Comparison of ENCODE assay signal across 8 cellular contexts in genomic region chr5:50710838-50711237, GRCh38. TPM values are rescaled to one million over a fixed set of nuclear protein-coding genes. Genes with fewer than 3 reads are reported as not detected.
DNase-seq lines count a peak whose midpoint lies in the region; ATAC-seq, FAIRE-seq and TF ChIP-seq lines count a peak whose summit lies in the region.

No MANE protein-coding gene starts in this region.

- peak overlapping the region in 1 of 2 donors; percentile 17 for H3K27ac ChIP-seq in liver (ENCODE audit: low read depth in 1 of 2, low read length in 2 of 2)
- no peak overlapping the region for H3K27ac ChIP-seq in HepG2 (ENCODE audit: extremely low read length, insufficient read depth, low read length)
- H3K27ac ChIP-seq in body of pancreas: peak overlapping the region in 3 of 4 donors; percentile 22 to 54 (median 51)

- DNase-seq in HepG2 (ENCODE audit: low spot score) (no peak), body of pancreas (no peak), NCI-H524 (lab: John Stamatoyannopoulos, UW) (no peak), amygdala (lab: John Stamatoyannopoulos, UW) (no peak), dermis blood vessel endothelial cell (no peak)

- H3K27me3 ChIP-seq in liver (ENCODE audit: control insufficient read depth in 4 of 4, insufficient read depth in 4 of 4, low read length in 3 of 4): no peaks in the 10 kb centered on the region
- H3K27me3 ChIP-seq in HepG2 (ENCODE audit: control insufficient read depth in 1 of 2, insufficient read depth in 2 of 2, low read length in 2 of 2): no peaks in the 10 kb centered on the region
- no peaks in the 10 kb centered on the region for H3K27me3 ChIP-seq in body of pancreas

- CTCF ChIA-PET in HepG2 (lab: Yijun Ruan, JAX; ENCODE audit: low intra/inter-chr PET ratio, low total read pairs): no interaction called here

- no peak overlapping the region for H2AFZ ChIP-seq in HepG2 (ENCODE audit: low read length)

- TF ChIP-seq POLR2A in HepG2 (IDR thresholded peaks at IDR 0.05; ENCODE audit: insufficient read depth in 1 of 2, low read depth in 2 of 2, low read length in 2 of 2) (no peak), body of pancreas (IDR thresholded peaks at IDR 0.05) (no peak)

- POLR2A ChIA-PET in HepG2 (lab: Yijun Ruan, JAX): no interaction called here

- peaks cover 1 to 14% (median 10%) of the 10 kb centered on the region in 4 donors for H3K4me1 ChIP-seq in liver (ENCODE audit: control insufficient read depth in 4 of 4, insufficient read depth in 4 of 4, low read length in 3 of 4)
- no peaks in the 10 kb centered on the region for H3K4me1 ChIP-seq in HepG2 (ENCODE audit: insufficient read depth, low read length)
- peaks cover 13% of the 10 kb centered on the region for H3K4me1 ChIP-seq in body of pancreas

- in situ Hi-C loops in HepG2 (cut with HindIII; ENCODE audit: extremely low pct_ligation_motif_present, low pct_unique_long_range_greater_than_20kb): no loop called here

- no peak overlapping the region for H3K4me2 ChIP-seq in HepG2 (ENCODE audit: low read depth, low read length)

- ATAC-seq in HepG2 (no peak), HG03108 (IDR thresholded peaks at IDR 0.05; ENCODE audit: unreplicated experiment) (peak; percentile 20), body of pancreas (no peak), GM18873 (IDR thresholded peaks at IDR 0.05; ENCODE audit: low FRiP score, unreplicated experiment) (no peak)

- no peak for TF ChIP-seq CTCF in liver (IDR thresholded peaks at IDR 0.05; ENCODE audit: low read depth, low read length, missing input control)
- no peak for TF ChIP-seq CTCF in HepG2 (CRISPR knock-in tag; IDR thresholded peaks at IDR 0.05)
- no peak for TF ChIP-seq CTCF in body of pancreas (IDR thresholded peaks at IDR 0.05)

- no peaks in the 10 kb centered on the region for H4K20me1 ChIP-seq in HepG2 (ENCODE audit: insufficient read depth, low read length)

- H3K4me3 ChIP-seq in liver (ENCODE audit: low read depth in 1 of 3, low read length in 3 of 3) (peak overlapping the region in 2 of 3 donors; percentile 7 to 19), HepG2 (replicated peaks in 1 of 3; ENCODE audit: insufficient read depth in 1 of 3, low read depth in 2 of 3, low read length in 3 of 3) (no peak overlapping the region), body of pancreas (no peak overlapping the region)

- no peak for TF ChIP-seq EP300 in HepG2 (IDR thresholded peaks at IDR 0.05; ENCODE audit: low read depth in 2 of 2, low read length in 2 of 2)
- TF ChIP-seq EP300 in HepG2 (CRISPR knock-in tag; IDR thresholded peaks at IDR 0.05; ENCODE audit: borderline replicate concordance): no peak

- intact Hi-C loops in HepG2 (cut with micrococcal nuclease; ENCODE audit: unreplicated experiment) (no loop called here), body of pancreas (cut with DNase I) (no loop called here)

- no TSS peak for BruUV-seq in HepG2 (replicated peaks; lab: Mats Ljungman, UMichigan)

- no peaks in the 10 kb centered on the region for H3K79me2 ChIP-seq in HepG2 (ENCODE audit: insufficient read depth, low read length)

- no peak for TF ChIP-seq RAD21 in liver (IDR thresholded peaks at IDR 0.05)
- no peak for TF ChIP-seq RAD21 in HepG2 (CRISPR knock-in tag; IDR thresholded peaks at IDR 0.05)

- no peak for FAIRE-seq in HepG2 (lab: Jason Lieb, UNC)

- H3K9ac ChIP-seq in liver (ENCODE audit: low read depth in 1 of 2, low read length in 2 of 2): peak overlapping the region in 1 of 2 donors; percentile 29
- no peak overlapping the region for H3K9ac ChIP-seq in HepG2 (ENCODE audit: insufficient read depth, low read depth, low read length)

- H3K9me3 ChIP-seq in liver (ENCODE audit: control insufficient read depth in 4 of 4, low read length in 3 of 4) (no peaks in the 10 kb centered on the region), HepG2 (ENCODE audit: low read length) (no peaks in the 10 kb centered on the region), body of pancreas (no peaks in the 10 kb centered on the region)

- WGBS in liver: 19% methylated on average over 2 of the region's 2 CpGs
- WGBS in HepG2 (ENCODE audit: low lambda C conversion rate): 0% methylated on average over 2 of the region's 2 CpGs
- 8 to 9% methylated on average over 2 of the region's 2 CpGs for whole genome bisulfite sequencing in body of pancreas, 2 donors

- H3K36me3 ChIP-seq in liver (ENCODE audit: control insufficient read depth in 4 of 4, insufficient read depth in 3 of 4, low read depth in 1 of 4, low read length in 3 of 4): no peaks in the 10 kb centered on the region
- H3K36me3 ChIP-seq in HepG2 (replicated peaks in 1 of 2; ENCODE audit: control insufficient read depth in 1 of 2, insufficient read depth in 2 of 2, low read length in 2 of 2): no peaks in the 10 kb centered on the region
- no peaks in the 10 kb centered on the region for H3K36me3 ChIP-seq in body of pancreas (replicated peaks in 1 of 2; ENCODE audit: insufficient read depth in 1 of 2, low read depth in 2 of 2)

TF ChIP-seq in liver, 16 proteins besides CTCF, POLR2A, EP300 and RAD21 (continues in another document):
- TF ChIP-seq ZBTB33 (IDR thresholded peaks at IDR 0.05): no peak
- TF ChIP-seq HNF4G (IDR thresholded peaks at IDR 0.05): no peak
- TF ChIP-seq GABPA (IDR thresholded peaks at IDR 0.05 in 1 of 2, conservative IDR thresholded peaks at IDR 0.05 in 1 of 2): no peak
- TF ChIP-seq YY1 (IDR thresholded peaks at IDR 0.05): no peak
- no peak for TF ChIP-seq MAX (IDR thresholded peaks at IDR 0.05)

TF ChIP-seq in HepG2, 621 proteins besides CTCF, POLR2A, EP300 and RAD21 (continues in another document):
- TF ChIP-seq FLYWCH1 (CRISPR knock-in tag; IDR thresholded peaks at IDR 0.05) (no peak), GLMP (CRISPR knock-in tag; IDR thresholded peaks at IDR 0.05; ENCODE audit: borderline replicate concordance) (no peak), SALL2 (CRISPR knock-in tag; IDR thresholded peaks at IDR 0.05) (no peak), EHMT2 (IDR thresholded peaks at IDR 0.05; ENCODE audit: borderline replicate concordance, low read depth, low read length) (no peak), SCMH1 (CRISPR knock-in tag; IDR thresholded peaks at IDR 0.05; ENCODE audit: borderline replicate concordance) (no peak), MLXIP (CRISPR knock-in tag; IDR thresholded peaks at IDR 0.05; ENCODE audit: borderline replicate concordance) (no peak), ZNF367 (CRISPR knock-in tag; IDR thresholded peaks at IDR 0.05; ENCODE audit: borderline replicate concordance) (no peak), HMG20B (CRISPR knock-in tag; conservative IDR thresholded peaks at IDR 0.05) (no peak)

RNA-seq across cellular contexts. Expression of gene PARP8, which starts 44.4 kb away (rescaled TPM):
- total RNA-seq in liver: 10 to 100 TPM in 1 of 2 donors, 1 to 10 TPM in 1; 8.1 to 16.0 TPM
- polyA plus RNA-seq in liver: 1 to 10 TPM; 3.9 to 6.2 TPM
- total RNA-seq in HepG2 (2016; rRNA removed; fragmentation: Illumina TruSeq; extraction: Trizol): 0.08 and 0.29 TPM in 2 replicates
- total RNA-seq in HepG2 (2016; cell fraction: cytosol; rRNA removed; fragmentation: Illumina TruSeq; extraction: Trizol; ENCODE audit: low read depth): 0.09 TPM in 1 of 2 replicates, not detected in the other
- total RNA-seq in HepG2 (2016; cell fraction: insoluble cytoplasmic fraction; rRNA removed; fragmentation: Illumina TruSeq; extraction: Trizol): not detected in 2 replicates
- total RNA-seq in HepG2 (2016; cell fraction: membrane; rRNA removed; fragmentation: Illumina TruSeq; extraction: Trizol): not detected in 2 replicates
- total RNA-seq in HepG2 (2016; cell fraction: nucleus; rRNA removed; fragmentation: Illumina TruSeq; extraction: Trizol): 0.56 and 1.4 TPM in 2 replicates
- 0.04 and 0.11 TPM in 2 replicates for polyA plus RNA-seq in HepG2 (2011; rRNA removed)
- polyA plus RNA-seq in HepG2 (2011; cell fraction: cytosol; rRNA removed): 0.01 TPM in 1 of 2 replicates, not detected in the other
- polyA plus RNA-seq in HepG2 (2011; cell fraction: nucleus; rRNA removed): 0.19 and 0.21 TPM in 2 replicates
- polyA plus RNA-seq in HepG2 (2012): not detected in 2 replicates
- not detected in 2 replicates for polyA plus RNA-seq in HepG2 (2016; cell fraction: cytosol; fragmentation: Illumina TruSeq; extraction: Trizol; ENCODE audit: low read depth)
- polyA plus RNA-seq in HepG2 (2016; cell fraction: insoluble cytoplasmic fraction; fragmentation: Illumina TruSeq; extraction: Trizol; ENCODE audit: low read depth): not detected in 2 replicates
- polyA plus RNA-seq in HepG2 (2016; cell fraction: membrane; fragmentation: Illumina TruSeq; extraction: Trizol; ENCODE audit: low read depth): not detected in 2 replicates
- polyA plus RNA-seq in HepG2 (2016; cell fraction: nucleus; fragmentation: Illumina TruSeq; extraction: Trizol; ENCODE audit: insufficient read depth, low read depth): not detected in 2 replicates
- 4.1 TPM in 1 of 2 replicates, not detected in the other for polyA minus RNA-seq in HepG2 (2011; rRNA and poly(A)+ RNA removed; ENCODE audit: low replicate concordance)
- not detected in 2 replicates for polyA minus RNA-seq in HepG2 (2011; cell fraction: cytosol; rRNA and poly(A)+ RNA removed)
- polyA minus RNA-seq in HepG2 (2011; cell fraction: nucleus; rRNA and poly(A)+ RNA removed): 0.52 and 0.62 TPM in 2 replicates
- total RNA-seq in body of pancreas: 10 to 100 TPM; 13.5 to 17.9 TPM
- total RNA-seq in dermis blood vessel endothelial cell: 0.42 and 0.51 TPM in 2 replicates

Comparison
In these comparisons a context has a peak if more than half of its experiments do, and no peak if none do; other contexts are left out.
1. H3K4me3 ChIP-seq: peak in liver (2 of 3); none in HepG2 (0 of 3) and body of pancreas (0 of 2).